ENCODE assay signal across 10 cellular contexts in genomic region chr2:218329027-218329825, GRCh38. TPM values are rescaled to one million over a fixed set of nuclear protein-coding genes. Genes with fewer than 3 reads are reported as not detected.
DNase-seq lines count a peak whose midpoint lies in the region; ATAC-seq and TF ChIP-seq lines count a peak whose summit lies in the region.
"Had no signal": no experiment of that assay in that cellular context is flagged by ENCODE, and none has a peak within 500 bp of the region (broad histone marks: within the 10 kb centered on the region; RNA-seq: fewer than 3 reads in every experiment).

No MANE protein-coding gene starts in this region.

- H3K27ac Mint-ChIP-seq in activated naive CD8-positive, alpha-beta T cell treated with anti-CD3 and anti-CD28 coated beads, Interleukin-2, amount 50 U/mL, for 24 hours, result peak overlapping the region; percentile 37
- H3K27ac Mint-ChIP-seq in activated naive CD8-positive, alpha-beta T cell treated with anti-CD3 and anti-CD28 coated beads for 36 hours, result no peak overlapping the region

- no peaks in the 10 kb centered on the region for H3K36me3 Mint-ChIP-seq in activated naive CD8-positive, alpha-beta T cell treated with anti-CD3 and anti-CD28 coated beads, Interleukin-2, amount 50 U/mL, for 24 hours (ENCODE audit: low read depth)
- no peaks in the 10 kb centered on the region for H3K36me3 Mint-ChIP-seq in activated naive CD8-positive, alpha-beta T cell treated with anti-CD3 and anti-CD28 coated beads for 36 hours

- H3K36me3 ChIP-seq in upper lobe of right lung (no peaks in the 10 kb centered on the region), vagina (no peaks in the 10 kb centered on the region)

- no peak for DNase-seq in activated naive CD8-positive, alpha-beta T cell treated with anti-CD3 and anti-CD28 coated beads, Interleukin-2, amount 50 U/mL, for 24 hours
- no peak for DNase-seq in activated naive CD8-positive, alpha-beta T cell treated with anti-CD3 and anti-CD28 coated beads for 36 hours
- DNase-seq in upper lobe of right lung, result peak; percentile 82
- no peak for DNase-seq in NCI-H748 (lab: John Stamatoyannopoulos, UW; ENCODE audit: unreplicated experiment)
- no peak for DNase-seq in vagina (ENCODE audit: extremely low spot score in 2 of 2)
- DNase-seq in 8988T, result no peak

- ATAC-seq in activated naive CD8-positive, alpha-beta T cell treated with anti-CD3 and anti-CD28 coated beads, Interleukin-2, amount 50 U/mL, for 24 hours, result peak; percentile 22
- ATAC-seq in HG02885 (IDR thresholded peaks at IDR 0.05; ENCODE audit: poor library complexity, unreplicated experiment) (peak; percentile 55), upper lobe of right lung (peak; percentile 69)
- ATAC-seq: HCT116 had no signal

- intact Hi-C loops in upper lobe of right lung (cut with DNase I), result no loop called here
- intact Hi-C loops in vagina (cut with DNase I), result no loop called here

- no peaks in the 10 kb centered on the region for H3K9me3 Mint-ChIP-seq in activated naive CD8-positive, alpha-beta T cell treated with anti-CD3 and anti-CD28 coated beads, Interleukin-2, amount 50 U/mL, for 24 hours
- H3K9me3 Mint-ChIP-seq in activated naive CD8-positive, alpha-beta T cell treated with anti-CD3 and anti-CD28 coated beads for 36 hours, result no peaks in the 10 kb centered on the region

- H3K9me3 ChIP-seq in upper lobe of right lung (no peaks in the 10 kb centered on the region), vagina (no peaks in the 10 kb centered on the region)

- H3K4me3 ChIP-seq in upper lobe of right lung (no peak overlapping the region), vagina (no peak overlapping the region)

- no peak for TF ChIP-seq POLR2A in vagina (IDR thresholded peaks at IDR 0.05)

- no peaks in the 10 kb centered on the region for H3K27me3 ChIP-seq in upper lobe of right lung
- no peaks in the 10 kb centered on the region for H3K27me3 ChIP-seq in vagina

- peaks cover 2% of the 10 kb centered on the region for H3K27me3 Mint-ChIP-seq in activated naive CD8-positive, alpha-beta T cell treated with anti-CD3 and anti-CD28 coated beads, Interleukin-2, amount 50 U/mL, for 24 hours
- H3K27me3 Mint-ChIP-seq in activated naive CD8-positive, alpha-beta T cell treated with anti-CD3 and anti-CD28 coated beads for 36 hours, result peaks cover under 1% of the 10 kb centered on the region

- no peak for TF ChIP-seq CTCF in upper lobe of right lung (IDR thresholded peaks at IDR 0.05)
- TF ChIP-seq CTCF in vagina (IDR thresholded peaks at IDR 0.05), result no peak

- peaks cover 22% of the 10 kb centered on the region for H3K4me1 Mint-ChIP-seq in activated naive CD8-positive, alpha-beta T cell treated with anti-CD3 and anti-CD28 coated beads, Interleukin-2, amount 50 U/mL, for 24 hours
- H3K4me1 Mint-ChIP-seq in activated naive CD8-positive, alpha-beta T cell treated with anti-CD3 and anti-CD28 coated beads for 36 hours, result peaks cover 12% of the 10 kb centered on the region

- H3K27ac ChIP-seq in cingulate gyrus (ENCODE audit: low read depth, low read length) (peak overlapping the region; percentile 65), upper lobe of right lung (peak overlapping the region; percentile 72), vagina (no peak overlapping the region)

- H3K4me3 Mint-ChIP-seq in activated naive CD8-positive, alpha-beta T cell treated with anti-CD3 and anti-CD28 coated beads, Interleukin-2, amount 50 U/mL, for 24 hours, result no peak overlapping the region
- H3K4me3 Mint-ChIP-seq in activated naive CD8-positive, alpha-beta T cell treated with anti-CD3 and anti-CD28 coated beads for 36 hours, result no peak overlapping the region

- H3K4me1 ChIP-seq in upper lobe of right lung (peaks cover 44% of the 10 kb centered on the region), vagina (peaks cover 4% of the 10 kb centered on the region)

RNA-seq across cellular contexts. Expression of gene CATIP, which starts 27.4 kb away (rescaled TPM):
- not detected for total RNA-seq in activated naive CD8-positive, alpha-beta T cell treated with anti-CD3 and anti-CD28 coated beads for 36 hours
- 0.64 TPM for total RNA-seq in upper lobe of right lung
- total RNA-seq in vagina, result not detected
- total RNA-seq: dermis microvascular lymphatic vessel endothelial cell had no signal

RNA-seq across cellular contexts. Expression of gene TMBIM1, which starts 36.9 kb away (rescaled TPM):
- 10 to 100 TPM; 47.5 to 52.2 TPM for total RNA-seq in activated naive CD8-positive, alpha-beta T cell treated with anti-CD3 and anti-CD28 coated beads for 36 hours
- total RNA-seq in upper lobe of right lung (281 TPM), vagina (232 TPM)

RNA-seq across cellular contexts. Expression of gene SLC11A1, which starts 52.8 kb away (rescaled TPM):
- under 1 TPM; 0.08 TPM for total RNA-seq in activated naive CD8-positive, alpha-beta T cell treated with anti-CD3 and anti-CD28 coated beads for 36 hours
- 302 TPM for total RNA-seq in upper lobe of right lung
- total RNA-seq in vagina, result 36.6 TPM

RNA-seq across cellular contexts. Expression of gene PNKD, which starts 58.9 kb away (rescaled TPM):
- 10 to 100 TPM; 23.6 to 25.1 TPM for total RNA-seq in activated naive CD8-positive, alpha-beta T cell treated with anti-CD3 and anti-CD28 coated beads for 36 hours
- total RNA-seq in upper lobe of right lung (65.4 TPM), vagina (28.7 TPM)

RNA-seq across cellular contexts. Expression of gene AAMP, which starts 59.3 kb away (rescaled TPM):
- total RNA-seq in activated naive CD8-positive, alpha-beta T cell treated with anti-CD3 and anti-CD28 coated beads for 36 hours, result 10 to 100 TPM; 94.6 to 97.7 TPM
- total RNA-seq in upper lobe of right lung (55.9 TPM), vagina (106 TPM)

Comparison
In these comparisons a context has a peak if more than half of its experiments do, and no peak if none do; other contexts are left out.
1. RNA of gene SLC11A1, which starts 52.8 kb away (total RNA-seq): 302 TPM in upper lobe of right lung (single experiment) and 36.6 TPM in vagina (single experiment); 0.08 TPM in activated naive CD8-positive, alpha-beta T cell treated with anti-CD3 and anti-CD28 coated beads for 36 hours; every median in the first group is over 10 times any median in the second.
2. Peak in every context shown above with its lines, with median percentiles within 50 percentile points of each other: ATAC-seq.